Comparison of ENCODE assay signal across 31 cellular contexts in the genomic region with DNA sequence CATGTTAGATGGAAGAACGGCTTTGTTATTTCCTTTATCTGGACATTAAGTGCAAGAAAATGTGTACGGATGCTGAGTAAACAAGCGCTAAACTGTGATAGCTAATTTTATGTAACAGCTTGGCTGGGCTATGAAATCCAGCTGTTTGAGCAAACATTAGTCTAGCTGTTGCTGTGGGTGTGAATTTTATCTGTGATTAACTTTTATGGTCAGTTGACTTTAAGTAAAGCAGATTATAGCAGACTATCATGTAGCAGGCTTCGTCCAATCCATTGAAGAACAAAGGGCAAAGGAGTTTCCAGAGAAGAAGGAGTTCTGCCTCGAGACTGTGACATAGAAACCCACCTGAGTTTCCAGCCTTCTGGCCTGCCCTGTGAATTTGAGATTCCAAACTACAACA. TPM values are rescaled to one million over a fixed set of nuclear protein-coding genes. Genes with fewer than 3 reads are reported as not detected.
"Had no signal": no experiment of that assay in that cellular context is flagged by ENCODE, and none has a peak within 500 bp of the region (broad histone marks: within the 10 kb centered on the region; RNA-seq: fewer than 3 reads in every experiment).

No MANE protein-coding gene starts in this region.

- DNase-seq: activated CD4-positive, alpha-beta memory T cell treated with anti-CD3 and anti-CD28 coated beads, Interleukin-2, amount 10 ng/mL, durations not matched to agents 7 days and 5 days; activated CD4-positive, alpha-beta T cell treated with anti-CD3 and anti-CD28 coated beads, Interleukin-2, amount 50 U/mL, for 1 hour; activated CD4-positive, CD25-positive, alpha-beta regulatory T cell; activated CD8-positive, alpha-beta memory T cell treated with anti-CD3 and anti-CD28 coated beads, Interleukin-2, amount 50 U/mL, for 4 hours; activated gamma-delta T cell treated with Interleukin-2 at 50 U/mL for 16 hours; activated naive CD4-positive, alpha-beta T cell treated with anti-CD3 and anti-CD28 coated beads, Interleukin-2, amount 50 U/mL, for 16 hours; activated T-cell treated with anti-CD3 and anti-CD28 coated beads, Interleukin-2, amount 50 U/mL, for 72 hours; aorta; caudate nucleus; KG1; NCI-H1092; NCI-H1436; NCI-H187 treated with DMSO at 0.1 percent for 48 hours; NCI-H2107; NCI-H2171 treated with DMSO at 0.1 percent for 48 hours; NCI-H226; NCI-H510A treated with DMSO at 0.1 percent for 48 hours; NCI-H774; NK-92 treated with Interleukin-12 subunit alpha and Interleukin-12 subunit beta, amount 100 ng/mL, for 24 hours; RPMI8226; T-cell; T-helper 2 cell had no signal

- H3K4me1 Mint-ChIP-seq: activated CD4-positive, alpha-beta memory T cell treated with anti-CD3 and anti-CD28 coated beads, Interleukin-2, amount 10 ng/mL, durations not matched to agents 7 days and 5 days; T-cell had no signal

- H3K4me3 Mint-ChIP-seq: activated CD4-positive, alpha-beta memory T cell treated with anti-CD3 and anti-CD28 coated beads, Interleukin-2, amount 10 ng/mL, durations not matched to agents 7 days and 5 days; activated T-cell treated with anti-CD3 and anti-CD28 coated beads, Interleukin-2, amount 50 U/mL, for 72 hours; IgD-negative memory B cell; T-cell had no signal

- H3K27me3 ChIP-seq: breast epithelium had no signal

- H3K9me3 ChIP-seq: breast epithelium had no signal

- H3K36me3 Mint-ChIP-seq: IgD-negative memory B cell, T-cell had no signal

- H3K36me3 ChIP-seq: breast epithelium had no signal

- H3K4me3 ChIP-seq: breast epithelium, SK-N-MC had no signal

- H3K27ac ChIP-seq: breast epithelium, SK-N-MC, VCaP had no signal

- H3K4me1 ChIP-seq: breast epithelium had no signal

- H3K27ac Mint-ChIP-seq: activated CD4-positive, alpha-beta memory T cell treated with anti-CD3 and anti-CD28 coated beads, Interleukin-2, amount 10 ng/mL, durations not matched to agents 7 days and 5 days; activated T-cell treated with anti-CD3 and anti-CD28 coated beads, Interleukin-2, amount 50 U/mL, for 72 hours; activated T-helper 2 cell treated with anti-CD3 and anti-CD28 coated beads, Interferon-gamma antibody, Interleukin-2, Interleukin-4, amounts not matched to agents 10 μg/mL and 5 μg/mL and 100 μg/mL, durations not matched to agents 14 hours and 24 hours and 36 hours; IgD-negative memory B cell; T-cell had no signal

- ATAC-seq: activated T-cell treated with anti-CD3 and anti-CD28 coated beads, Interleukin-2, amount 50 U/mL, for 72 hours; Panc1; Right ventricle myocardium inferior; T-cell had no signal

- H3K9me3 Mint-ChIP-seq: activated CD4-positive, alpha-beta memory T cell treated with anti-CD3 and anti-CD28 coated beads, Interleukin-2, amount 10 ng/mL, durations not matched to agents 7 days and 5 days; activated T-cell treated with anti-CD3 and anti-CD28 coated beads, Interleukin-2, amount 50 U/mL, for 72 hours; activated T-helper 2 cell treated with anti-CD3 and anti-CD28 coated beads, Interferon-gamma antibody, Interleukin-2, Interleukin-4, amounts not matched to agents 10 μg/mL and 5 μg/mL and 100 μg/mL, durations not matched to agents 14 hours and 24 hours and 36 hours; IgD-negative memory B cell; T-cell had no signal

RNA-seq across cellular contexts. Expression of gene OR8A1, which starts 14.0 kb away (rescaled TPM):
- total RNA-seq: activated CD4-positive, alpha-beta memory T cell treated with anti-CD3 and anti-CD28 coated beads, Interleukin-2, amount 10 ng/mL, durations not matched to agents 7 days and 5 days; activated T-cell treated with anti-CD3 and anti-CD28 coated beads, Interleukin-2, amount 50 U/mL, for 72 hours; activated T-helper 2 cell treated with anti-CD3 and anti-CD28 coated beads, Interferon-gamma antibody, Interleukin-2, Interleukin-4, amounts not matched to agents 10 μg/mL and 5 μg/mL and 100 μg/mL, durations not matched to agents 14 hours and 24 hours and 36 hours; aorta; breast epithelium; LHCN-M2; M059J; Right ventricle myocardium inferior; T-cell had no signal
- polyA plus RNA-seq: aorta, IgD-negative memory B cell had no signal

RNA-seq across cellular contexts. Expression of gene PANX3, which starts 27.4 kb away (rescaled TPM):
- total RNA-seq: activated CD4-positive, alpha-beta memory T cell treated with anti-CD3 and anti-CD28 coated beads, Interleukin-2, amount 10 ng/mL, durations not matched to agents 7 days and 5 days; activated T-cell treated with anti-CD3 and anti-CD28 coated beads, Interleukin-2, amount 50 U/mL, for 72 hours; activated T-helper 2 cell treated with anti-CD3 and anti-CD28 coated beads, Interferon-gamma antibody, Interleukin-2, Interleukin-4, amounts not matched to agents 10 μg/mL and 5 μg/mL and 100 μg/mL, durations not matched to agents 14 hours and 24 hours and 36 hours; aorta; breast epithelium; LHCN-M2; M059J; Right ventricle myocardium inferior; T-cell had no signal
- polyA plus RNA-seq: aorta, IgD-negative memory B cell had no signal

RNA-seq across cellular contexts. Expression of gene OR8B12, which starts 40.4 kb away (rescaled TPM):
- total RNA-seq: activated CD4-positive, alpha-beta memory T cell treated with anti-CD3 and anti-CD28 coated beads, Interleukin-2, amount 10 ng/mL, durations not matched to agents 7 days and 5 days; activated T-cell treated with anti-CD3 and anti-CD28 coated beads, Interleukin-2, amount 50 U/mL, for 72 hours; activated T-helper 2 cell treated with anti-CD3 and anti-CD28 coated beads, Interferon-gamma antibody, Interleukin-2, Interleukin-4, amounts not matched to agents 10 μg/mL and 5 μg/mL and 100 μg/mL, durations not matched to agents 14 hours and 24 hours and 36 hours; aorta; breast epithelium; LHCN-M2; M059J; Right ventricle myocardium inferior; T-cell had no signal
- polyA plus RNA-seq: aorta, IgD-negative memory B cell had no signal
